ENCODE assay signal across 13 cellular contexts in genomic region chr13:50678464-50679162, GRCh38.
A peak's percentile ranks its signal among the peaks of the same experiment; 100 is the strongest.
DNase-seq lines count a peak whose midpoint lies in the region; ATAC-seq, FAIRE-seq and TF ChIP-seq lines count a peak whose summit lies in the region.
"Had no signal": no experiment of that assay in that cellular context is flagged by ENCODE, and none has a peak within 500 bp of the region (broad histone marks: within the 10 kb centered on the region; RNA-seq: fewer than 3 reads in every experiment).

No MANE protein-coding gene starts in this region.

- H3K9ac ChIP-seq in mammary epithelial cell (ENCODE audit: insufficient read depth, low read length), result no peak overlapping the region

- CTCF ChIA-PET in mammary epithelial cell (lab: Charles Lee; ENCODE audit: low non-redundant PET), result no interaction called here

- no peak for DNase-seq in activated naive CD8-positive, alpha-beta T cell treated with anti-CD3 and anti-CD28 coated beads for 36 hours
- DNase-seq in activated naive CD8-positive, alpha-beta T cell treated with anti-CD3 and anti-CD28 coated beads, Interleukin-2, amount 50 U/mL, for 24 hours, result no peak
- DNase-seq in mammary epithelial cell (peak; percentile 85), urothelium cell line (ENCODE audit: low spot score) (peak; percentile 70), NCI-H1436 treated with DMSO at 0.1 percent for 48 hours (lab: John Stamatoyannopoulos, UW) (no peak), HuH-7.5 (ENCODE audit: low spot score) (no peak), KBM-7 (no peak)
- DNase-seq: effector memory CD4-positive, alpha-beta T cell; NCI-H526 had no signal

- FAIRE-seq in urothelium cell line (lab: Jason Lieb, UNC), result peak; percentile 20
- FAIRE-seq: A549 had no signal

- no peaks in the 10 kb centered on the region for H3K36me3 Mint-ChIP-seq in activated naive CD8-positive, alpha-beta T cell treated with anti-CD3 and anti-CD28 coated beads for 36 hours
- no peaks in the 10 kb centered on the region for H3K36me3 Mint-ChIP-seq in activated naive CD8-positive, alpha-beta T cell treated with anti-CD3 and anti-CD28 coated beads, Interleukin-2, amount 50 U/mL, for 24 hours (ENCODE audit: low read depth)

- H3K27ac ChIP-seq in mammary epithelial cell (ENCODE audit: insufficient read depth, low read depth, low read length) (peak overlapping the region; percentile 37), layer of hippocampus (ENCODE audit: low read depth, low read length) (peak overlapping the region; percentile 54)
- H3K27ac ChIP-seq: A549 had no signal

- H3K79me2 ChIP-seq in mammary epithelial cell (ENCODE audit: insufficient read depth, low read length), result no peaks in the 10 kb centered on the region

- peak overlapping the region; percentile 26 for H3K27ac Mint-ChIP-seq in activated naive CD8-positive, alpha-beta T cell treated with anti-CD3 and anti-CD28 coated beads for 36 hours
- H3K27ac Mint-ChIP-seq in activated naive CD8-positive, alpha-beta T cell treated with anti-CD3 and anti-CD28 coated beads, Interleukin-2, amount 50 U/mL, for 24 hours, result no peak overlapping the region
- H3K27ac Mint-ChIP-seq: activated T-helper 2 cell treated with anti-CD3 and anti-CD28 coated beads, Interferon-gamma antibody, Interleukin-2, Interleukin-4, amounts not matched to agents 10 μg/mL and 5 μg/mL and 100 μg/mL, durations not matched to agents 14 hours and 24 hours and 36 hours had no signal

- H3K4me1 ChIP-seq in mammary epithelial cell (ENCODE audit: insufficient read depth, low read length), result peaks cover 31% of the 10 kb centered on the region
- H3K4me1 ChIP-seq: A549 had no signal

- no peaks in the 10 kb centered on the region for H4K20me1 ChIP-seq in mammary epithelial cell (ENCODE audit: insufficient read depth, low read length)

- TF ChIP-seq CTCF in mammary epithelial cell (conservative IDR thresholded peaks at IDR 0.05 in 1 of 2, IDR thresholded peaks at IDR 0.05 in 1 of 2; ENCODE audit: extremely low read depth in 1 of 2, insufficient read depth in 1 of 2, low read depth in 1 of 2, low read length in 2 of 2), result no peak

- intact Hi-C loops in mammary epithelial cell (cut with micrococcal nuclease), result loop anchor here (2.0 to 5.0 kb wide), 2 partner anchors 52 to 91 kb away; no protein-coding TSS in a partner anchor

- H2AFZ ChIP-seq in mammary epithelial cell (ENCODE audit: low read depth, low read length), result peak overlapping the region; percentile 66

- no peaks in the 10 kb centered on the region for H3K36me3 ChIP-seq in mammary epithelial cell (ENCODE audit: insufficient read depth, low read length)

- ATAC-seq in activated naive CD8-positive, alpha-beta T cell treated with anti-CD3 and anti-CD28 coated beads, Interleukin-2, amount 50 U/mL, for 24 hours, result no peak
- ATAC-seq: A549, left lobe of liver had no signal

- no peaks in the 10 kb centered on the region for H3K27me3 Mint-ChIP-seq in activated naive CD8-positive, alpha-beta T cell treated with anti-CD3 and anti-CD28 coated beads for 36 hours
- peaks cover 4% of the 10 kb centered on the region for H3K27me3 Mint-ChIP-seq in activated naive CD8-positive, alpha-beta T cell treated with anti-CD3 and anti-CD28 coated beads, Interleukin-2, amount 50 U/mL, for 24 hours

- H3K4me1 Mint-ChIP-seq in activated naive CD8-positive, alpha-beta T cell treated with anti-CD3 and anti-CD28 coated beads for 36 hours, result no peaks in the 10 kb centered on the region
- peaks cover 16% of the 10 kb centered on the region for H3K4me1 Mint-ChIP-seq in activated naive CD8-positive, alpha-beta T cell treated with anti-CD3 and anti-CD28 coated beads, Interleukin-2, amount 50 U/mL, for 24 hours

- H3K27me3 ChIP-seq in mammary epithelial cell (ENCODE audit: insufficient read depth, low read length), result no peaks in the 10 kb centered on the region
- no peaks in the 10 kb centered on the region for H3K27me3 ChIP-seq in layer of hippocampus (ENCODE audit: control insufficient read depth, insufficient read depth, low read length)

- dilution Hi-C loops in mammary epithelial cell (cut with HindIII; ENCODE audit: low sequenced_read_pairs), result no loop called here

- WGBS in mammary epithelial cell (ENCODE audit: low coverage, missing lambda C conversion rate), result 28% methylated on average over 6 of the region's 6 CpGs

- H3K4me3 ChIP-seq in mammary epithelial cell (replicated peaks in 1 of 3; ENCODE audit: insufficient read depth in 1 of 3, low read depth in 2 of 3, low read length in 3 of 3), result no peak overlapping the region
- H3K4me3 ChIP-seq: A549 had no signal

- in situ Hi-C loops in mammary epithelial cell (cut with MboI; ENCODE audit: low sequenced_read_pairs in 2 of 2), result no loop called here
- in situ Hi-C loops in KBM-7 (cut with MboI; ENCODE audit: low pct_unique_long_range_greater_than_20kb, low sequenced_read_pairs), result no loop called here

- TSS peak; percentile 43 for BruUV-seq in mammary epithelial cell (replicated peaks; lab: Mats Ljungman, UMichigan)

- H3K4me2 ChIP-seq in mammary epithelial cell (ENCODE audit: insufficient read depth, low read depth, low read length), result peak overlapping the region; percentile 20
- H3K4me2 ChIP-seq: A549 had no signal

- no peaks in the 10 kb centered on the region for H3K9me3 Mint-ChIP-seq in activated naive CD8-positive, alpha-beta T cell treated with anti-CD3 and anti-CD28 coated beads for 36 hours
- H3K9me3 Mint-ChIP-seq in activated naive CD8-positive, alpha-beta T cell treated with anti-CD3 and anti-CD28 coated beads, Interleukin-2, amount 50 U/mL, for 24 hours, result no peaks in the 10 kb centered on the region
- H3K9me3 Mint-ChIP-seq: activated T-helper 2 cell treated with anti-CD3 and anti-CD28 coated beads, Interferon-gamma antibody, Interleukin-2, Interleukin-4, amounts not matched to agents 10 μg/mL and 5 μg/mL and 100 μg/mL, durations not matched to agents 14 hours and 24 hours and 36 hours had no signal

- no peaks in the 10 kb centered on the region for H3K9me3 ChIP-seq in mammary epithelial cell (replicated peaks; ENCODE audit: insufficient read depth, low read length)
- H3K9me3 ChIP-seq: A549 had no signal

- H3K4me3 Mint-ChIP-seq in activated naive CD8-positive, alpha-beta T cell treated with anti-CD3 and anti-CD28 coated beads for 36 hours, result no peak overlapping the region
- H3K4me3 Mint-ChIP-seq in activated naive CD8-positive, alpha-beta T cell treated with anti-CD3 and anti-CD28 coated beads, Interleukin-2, amount 50 U/mL, for 24 hours, result no peak overlapping the region

Comparison
In these comparisons a context has a peak if more than half of its experiments do, and no peak if none do; other contexts are left out.
1. DNase-seq: peak in mammary epithelial cell (single experiment) and urothelium cell line (single experiment); none in activated naive CD8-positive, alpha-beta T cell treated with anti-CD3 and anti-CD28 coated beads for 36 hours (single experiment), activated naive CD8-positive, alpha-beta T cell treated with anti-CD3 and anti-CD28 coated beads, Interleukin-2, amount 50 U/mL, for 24 hours (single experiment), NCI-H1436 treated with DMSO at 0.1 percent for 48 hours (single experiment), HuH-7.5 (single experiment) and KBM-7 (single experiment).